Comparison of ENCODE assay signal across 26 cellular contexts in genomic region chr22:32073823-32074380, GRCh38. TPM values are rescaled to one million over a fixed set of nuclear protein-coding genes. Genes with fewer than 3 reads are reported as not detected.
"Had no signal": no experiment of that assay in that cellular context is flagged by ENCODE, and none has a peak within 500 bp of the region (broad histone marks: within the 10 kb centered on the region; RNA-seq: fewer than 3 reads in every experiment).

No MANE protein-coding gene starts in this region.

- H3K27ac Mint-ChIP-seq: activated naive CD4-positive, alpha-beta T cell treated with anti-CD3 and anti-CD28 coated beads, Interleukin-2, amount 50 U/mL, for 24 hours; brain; stimulated activated memory B cell treated with anti-CD40 and anti-IgM and Interleukin-4, amounts not matched to agents 10 μg/mL and 1 μg/mL and 100 μg/mL, for 72 hours; T-helper 2 cell treated with Interferon-gamma antibody and Interleukin-4, amounts not matched to agents 5 μg/mL and 100 μg/mL, for 36 hours had no signal

- H3K4me1 Mint-ChIP-seq: activated naive CD4-positive, alpha-beta T cell treated with anti-CD3 and anti-CD28 coated beads, Interleukin-2, amount 50 U/mL, for 24 hours; brain; stimulated activated memory B cell treated with anti-CD40 and anti-IgM and Interleukin-4, amounts not matched to agents 10 μg/mL and 1 μg/mL and 100 μg/mL, for 72 hours had no signal

- H3K4me3 ChIP-seq: esophagus squamous epithelium, gastroesophageal sphincter, prostate gland, right atrium auricular region, vagina had no signal

- H3K9me3 Mint-ChIP-seq: activated naive CD4-positive, alpha-beta T cell treated with anti-CD3 and anti-CD28 coated beads, Interleukin-2, amount 50 U/mL, for 24 hours; brain; stimulated activated memory B cell treated with anti-CD40 and anti-IgM and Interleukin-4, amounts not matched to agents 10 μg/mL and 1 μg/mL and 100 μg/mL, for 72 hours; T-helper 2 cell treated with Interferon-gamma antibody and Interleukin-4, amounts not matched to agents 5 μg/mL and 100 μg/mL, for 36 hours had no signal

- H3K9me3 ChIP-seq: esophagus squamous epithelium, gastroesophageal sphincter, prostate gland, right atrium auricular region, SK-N-SH, vagina had no signal

- H3K4me1 ChIP-seq: esophagus squamous epithelium, gastroesophageal sphincter, prostate gland, vagina had no signal

- ATAC-seq: activated CD4-positive, CD25-positive, alpha-beta regulatory T cell treated with anti-CD3 and anti-CD28 coated beads, Interleukin-2, amount 50 U/mL, for 24 hours; gastroesophageal sphincter; left ventricle myocardium superior; stimulated activated memory B cell treated with anti-CD40 and anti-IgM and Interleukin-4, amounts not matched to agents 10 μg/mL and 1 μg/mL and 100 μg/mL, for 72 hours had no signal

- DNase-seq: activated CD4-positive, alpha-beta T cell treated with anti-CD3 and anti-CD28 coated beads, Interleukin-2, amount 50 U/mL, for 1 hour; activated gamma-delta T cell treated with Interleukin-2 at 50 U/mL for 16 hours; activated T-cell treated with anti-CD3 and anti-CD28 coated beads, Interleukin-2, amount 50 U/mL, for 1 hour; anterior cingulate cortex; central memory CD4-positive, alpha-beta T cell; esophagus squamous epithelium; islet precursor cell; left ventricle myocardium superior; midbrain; occipital lobe; SK-N-SH; stimulated activated CD4-positive, alpha-beta T cell treated with anti-CD3 and anti-CD28 coated beads, Interleukin-2, amount 100 ng/mL, for 24 hours; trophoblast cell had no signal

- H3K9ac ChIP-seq: SK-N-SH had no signal

- H3K9me2 ChIP-seq: SK-N-SH had no signal

- H3K4me2 ChIP-seq: SK-N-SH had no signal

- H3K36me3 ChIP-seq: esophagus squamous epithelium, gastroesophageal sphincter, prostate gland, vagina had no signal

- H3K36me3 Mint-ChIP-seq: activated naive CD4-positive, alpha-beta T cell treated with anti-CD3 and anti-CD28 coated beads, Interleukin-2, amount 50 U/mL, for 24 hours; brain; stimulated activated memory B cell treated with anti-CD40 and anti-IgM and Interleukin-4, amounts not matched to agents 10 μg/mL and 1 μg/mL and 100 μg/mL, for 72 hours had no signal

- H3K27ac ChIP-seq: esophagus squamous epithelium, gastroesophageal sphincter, prostate gland, right atrium auricular region, vagina, VCaP had no signal

- H3K4me3 Mint-ChIP-seq: activated naive CD4-positive, alpha-beta T cell treated with anti-CD3 and anti-CD28 coated beads, Interleukin-2, amount 50 U/mL, for 24 hours; brain; stimulated activated memory B cell treated with anti-CD40 and anti-IgM and Interleukin-4, amounts not matched to agents 10 μg/mL and 1 μg/mL and 100 μg/mL, for 72 hours; T-helper 2 cell treated with Interferon-gamma antibody and Interleukin-4, amounts not matched to agents 5 μg/mL and 100 μg/mL, for 36 hours had no signal

- H3K27me3 ChIP-seq: right atrium auricular region, vagina had no signal

RNA-seq across cellular contexts. Expression of gene SLC5A1, which starts 30.8 kb away (rescaled TPM):
- total RNA-seq: myocyte, occipital lobe, temporal lobe had no signal
- polyA plus RNA-seq: neural cell, SK-N-SH had no signal
